Comparison of ENCODE assay signal across 2 cellular contexts in genomic region chr1:202636171-202636570, GRCh38.
DNase-seq lines count a peak whose midpoint lies in the region.
"Not testable (repeated sequence)": the region's sequence is repeated elsewhere in the genome, so short reads cannot be mapped to it uniquely, and the experiment has no call there.

No MANE protein-coding gene starts in this region.

- in situ Hi-C loops in G401 (cut with HindIII; ENCODE audit: low sequenced_read_pairs), result not testable (repeated sequence)

- DNase-seq in G401 (ENCODE audit: low spot score) (peak; percentile 77), cerebellar cortex (ENCODE audit: low spot score) (peak; percentile 72)
